In the genomic region with DNA sequence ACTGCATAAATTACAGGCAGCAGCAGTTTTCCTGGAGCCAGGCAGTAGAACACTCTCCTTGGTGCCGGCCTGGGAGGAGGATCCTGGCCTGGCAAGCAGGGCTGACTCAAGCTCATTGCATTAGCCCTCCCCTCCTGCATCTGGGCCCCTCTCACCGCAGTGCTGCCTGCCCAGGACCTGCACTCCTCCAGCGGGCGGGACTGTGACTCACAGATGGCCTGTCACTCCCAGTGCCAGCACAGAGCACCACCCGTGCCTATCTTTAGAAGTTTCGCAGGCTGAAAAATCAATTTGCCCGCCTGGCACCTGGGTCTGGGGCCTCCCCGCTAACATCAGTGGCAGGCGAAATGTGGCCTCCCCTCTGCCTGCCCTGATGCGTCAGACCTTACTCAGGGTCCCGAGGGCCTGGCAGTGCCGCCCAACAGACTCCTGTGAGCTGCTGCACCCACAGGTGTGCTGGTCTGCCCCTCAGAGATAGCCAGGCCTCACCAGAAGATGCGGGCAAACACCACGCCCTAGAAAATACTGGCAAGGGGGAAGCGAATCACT, we compare ENCODE assay signal across 8 cellular contexts.
DNase-seq lines count a peak whose midpoint lies in the region; ATAC-seq and TF ChIP-seq lines count a peak whose summit lies in the region.

No MANE protein-coding gene starts in this region.

- POLR2A ChIA-PET in HEK293T (lab: Yijun Ruan, JAX): no interaction called here

- TF ChIP-seq CTCF in NB4 (IDR thresholded peaks at IDR 0.05; ENCODE audit: low read depth, low read length) (no peak), choroid plexus epithelial cell (conservative IDR thresholded peaks at IDR 0.05; ENCODE audit: low read depth, low read length) (no peak)

- CTCF ChIA-PET in HEK293T (lab: Yijun Ruan, JAX): interaction anchor here (1.3 kb wide), 1 partner anchor 9 kb away, joined by 3 read pairs; no protein-coding TSS in a partner anchor

- DNase-seq in NB4 (ENCODE audit: low read depth) (peak; percentile 37), choroid plexus epithelial cell (ENCODE audit: low read depth) (peak; percentile 55), mucosa of gallbladder (ENCODE audit: low spot score) (peak; percentile 78), GM19240 (ENCODE audit: insufficient read length, low spot score) (no peak), HEK293T (ENCODE audit: extremely low spot score) (no peak)

- peaks cover 55% of the 10 kb centered on the region for H3K4me1 ChIP-seq in BLaER1

- ATAC-seq in HG02973 (IDR thresholded peaks at IDR 0.05; ENCODE audit: unreplicated experiment) (no peak), HG02840 (IDR thresholded peaks at IDR 0.05; ENCODE audit: low FRiP score, unreplicated experiment) (no peak)

- H3K4me2 ChIP-seq in BLaER1: peak overlapping the region; percentile 70

- no peaks in the 10 kb centered on the region for H4K20me1 ChIP-seq in BLaER1

- no peaks in the 10 kb centered on the region for H3K9me3 ChIP-seq in BLaER1

- no peak overlapping the region; the same call in 1 of the 2 replicates for H3K9ac ChIP-seq in BLaER1

- H3K36me3 ChIP-seq in BLaER1: no peaks in the 10 kb centered on the region

- H3K4me3 ChIP-seq in BLaER1 (no peak overlapping the region), NB4 (ENCODE audit: low read depth, low read length) (no peak overlapping the region), choroid plexus epithelial cell (ENCODE audit: low read depth, low read length) (no peak overlapping the region)

- H3K27ac ChIP-seq in BLaER1: peak overlapping the region; percentile 16; the same call in 1 of the 2 replicates

- no peak for TF ChIP-seq POLR2A in NB4 (IDR thresholded peaks at IDR 0.05; ENCODE audit: extremely low read depth, insufficient read length)

- H3K27me3 ChIP-seq in BLaER1: no peaks in the 10 kb centered on the region

TF ChIP-seq in HEK293T, 16 proteins besides CTCF, POLR2A, EP300 and RAD21:
- TF ChIP-seq L3MBTL2 (conservative IDR thresholded peaks at IDR 0.05) (no peak), FOXM1 (IDR thresholded peaks at IDR 0.05; ENCODE audit: borderline replicate concordance) (no peak), CTBP1 (IDR thresholded peaks at IDR 0.05; ENCODE audit: borderline replicate concordance) (no peak), NFRKB (IDR thresholded peaks at IDR 0.05) (no peak), ELF4 (IDR thresholded peaks at IDR 0.05) (no peak), ARNT (IDR thresholded peaks at IDR 0.05) (no peak), LEF1 (IDR thresholded peaks at IDR 0.05; ENCODE audit: borderline replicate concordance) (no peak), HDGF (IDR thresholded peaks at IDR 0.05; ENCODE audit: borderline replicate concordance) (no peak), TARDBP (IDR thresholded peaks at IDR 0.05) (no peak), FOXA1 (IDR thresholded peaks at IDR 0.05) (no peak), ZNF384 (IDR thresholded peaks at IDR 0.05) (no peak), FOXK2 (IDR thresholded peaks at IDR 0.05) (no peak), SUZ12 (IDR thresholded peaks at IDR 0.05) (no peak)
- TF ChIP-seq, protein P1, sequence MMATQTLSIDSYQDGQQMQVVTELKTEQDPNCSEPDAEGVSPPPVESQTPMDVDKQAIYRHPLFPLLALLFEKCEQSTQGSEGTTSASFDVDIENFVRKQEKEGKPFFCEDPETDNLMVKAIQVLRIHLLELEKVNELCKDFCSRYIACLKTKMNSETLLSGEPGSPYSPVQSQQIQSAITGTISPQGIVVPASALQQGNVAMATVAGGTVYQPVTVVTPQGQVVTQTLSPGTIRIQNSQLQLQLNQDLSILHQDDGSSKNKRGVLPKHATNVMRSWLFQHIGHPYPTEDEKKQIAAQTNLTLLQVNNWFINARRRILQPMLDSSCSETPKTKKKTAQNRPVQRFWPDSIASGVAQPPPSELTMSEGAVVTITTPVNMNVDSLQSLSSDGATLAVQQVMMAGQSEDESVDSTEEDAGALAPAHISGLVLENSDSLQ (IDR thresholded peaks at IDR 0.05): no peak

Comparison
In these comparisons a context has a peak if more than half of its experiments do, and no peak if none do; other contexts are left out.
1. DNase-seq: peak in NB4 (single experiment), choroid plexus epithelial cell (single experiment) and mucosa of gallbladder (single experiment); none in GM19240 (single experiment) and HEK293T (single experiment).